Comparison of ENCODE assay signal across 1 cellular context in genomic region chr1:54976747-54977146, GRCh38.
TF ChIP-seq lines count a peak whose summit lies in the region.

No MANE protein-coding gene starts in this region.

TF ChIP-seq in WTC11, 78 proteins besides CTCF, POLR2A, EP300 and RAD21 (continued from another document):
- TF ChIP-seq ELF4 (CRISPR knock-in tag; IDR thresholded peaks at IDR 0.05; ENCODE audit: low read depth) (no peak), FOXP4 (CRISPR knock-in tag; IDR thresholded peaks at IDR 0.05) (no peak), ZSCAN18 (CRISPR knock-in tag; IDR thresholded peaks at IDR 0.05) (no peak), SOX15 (CRISPR knock-in tag; IDR thresholded peaks at IDR 0.05) (no peak), FOXP1 (CRISPR knock-in tag; IDR thresholded peaks at IDR 0.05; ENCODE audit: borderline replicate concordance) (no peak), ZNF138 (CRISPR knock-in tag; conservative IDR thresholded peaks at IDR 0.05) (no peak), TP53 (CRISPR knock-in tag; IDR thresholded peaks at IDR 0.05) (no peak), FOXJ3 (CRISPR knock-in tag; IDR thresholded peaks at IDR 0.05; ENCODE audit: borderline replicate concordance) (no peak)
TF ChIP-seq in WTC11: peak in this region for 0.
